In the genomic region with DNA sequence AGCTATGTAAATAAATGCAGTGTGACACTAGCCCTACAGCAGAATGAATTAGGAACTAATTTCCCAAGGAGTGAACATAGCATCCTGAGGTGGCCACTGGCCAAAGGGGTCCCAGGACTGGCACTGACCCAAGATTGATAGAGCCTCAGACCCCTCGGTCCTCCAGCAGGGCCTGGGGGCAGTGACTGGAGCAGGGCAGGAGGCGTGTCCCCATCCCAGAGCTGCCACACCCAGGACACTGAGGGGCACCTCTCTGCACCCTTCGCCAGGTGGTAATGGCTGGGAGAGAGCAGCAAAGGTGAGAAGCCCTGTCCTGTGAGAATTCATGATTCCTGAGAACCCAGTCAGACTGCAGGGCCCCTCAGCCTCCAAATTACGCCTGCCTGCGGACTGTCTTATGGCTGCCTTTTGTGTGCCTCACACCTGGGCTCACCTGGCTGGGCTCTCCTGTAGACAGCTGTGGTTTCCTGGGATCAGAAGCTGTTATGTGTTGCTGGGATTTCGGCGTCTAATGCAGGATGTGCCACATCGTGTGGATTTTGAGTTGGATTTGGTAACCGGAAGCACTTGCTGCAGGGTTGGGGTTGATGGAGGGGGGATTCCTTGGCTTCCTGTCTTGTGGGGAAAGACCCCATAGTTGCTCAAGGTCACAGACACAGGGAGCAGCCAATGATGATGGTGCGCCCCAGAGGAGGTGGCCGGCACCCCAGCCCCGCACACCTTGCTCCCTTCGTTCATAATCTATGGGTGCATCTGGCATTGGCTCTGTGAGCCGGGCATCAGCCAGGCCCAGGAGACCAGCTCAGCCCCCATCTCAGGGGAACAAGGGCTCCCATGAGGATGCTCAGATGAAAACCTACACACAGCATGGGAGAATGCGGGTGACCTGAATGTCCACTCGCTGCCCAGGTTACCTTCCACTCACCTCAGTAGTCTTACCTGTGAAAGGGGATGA, we compare ENCODE assay signal across 15 cellular contexts.
A peak's percentile ranks its signal among the peaks of the same experiment; 100 is the strongest.
DNase-seq lines count a peak whose midpoint lies in the region; ATAC-seq and TF ChIP-seq lines count a peak whose summit lies in the region.
"Had no signal": no experiment of that assay in that cellular context is flagged by ENCODE, and none has a peak within 500 bp of the region (broad histone marks: within the 10 kb centered on the region; RNA-seq: fewer than 3 reads in every experiment).

No MANE protein-coding gene starts in this region.

- in situ Hi-C loops in GM13976 (cut with MboI; ENCODE audit: low sequenced_read_pairs, unreplicated experiment), result no loop called here

- H3K4me1 Mint-ChIP-seq in activated CD4-positive, alpha-beta T cell treated with anti-CD3 and anti-CD28 coated beads, Interleukin-2, amount 10 ng/mL, durations not matched to agents 24 days and 14 days, result no peaks in the 10 kb centered on the region
- H3K4me1 Mint-ChIP-seq: CD8-positive, alpha-beta memory T cell had no signal

- no peaks in the 10 kb centered on the region for H3K36me3 Mint-ChIP-seq in activated CD4-positive, alpha-beta T cell treated with anti-CD3 and anti-CD28 coated beads, Interleukin-2, amount 10 ng/mL, durations not matched to agents 24 days and 14 days (ENCODE audit: low read depth)
- H3K36me3 Mint-ChIP-seq: CD8-positive, alpha-beta memory T cell had no signal

- intact Hi-C loops in activated CD4-positive, alpha-beta T cell treated with anti-CD3 and anti-CD28 coated beads, Interleukin-2, amount 10 ng/mL, durations not matched to agents 24 days and 14 days (cut with micrococcal nuclease), result no loop called here
- intact Hi-C loops in sciatic nerve (cut with DNase I), result no loop called here

- no peak overlapping the region for H3K27ac Mint-ChIP-seq in activated CD4-positive, alpha-beta T cell treated with anti-CD3 and anti-CD28 coated beads, Interleukin-2, amount 10 ng/mL, durations not matched to agents 24 days and 14 days
- H3K27ac Mint-ChIP-seq: CD8-positive, alpha-beta memory T cell; HFFc6 had no signal

- no peak for ATAC-seq in sciatic nerve
- ATAC-seq: PC-3 had no signal

- no peak for TF ChIP-seq CTCF in GM13976 (IDR thresholded peaks at IDR 0.05; ENCODE audit: borderline replicate concordance, control extremely low read depth, extremely low read depth, insufficient read depth, missing control alignments)

- H3K4me3 Mint-ChIP-seq in activated CD4-positive, alpha-beta T cell treated with anti-CD3 and anti-CD28 coated beads, Interleukin-2, amount 10 ng/mL, durations not matched to agents 24 days and 14 days, result no peak overlapping the region
- H3K4me3 Mint-ChIP-seq: CD8-positive, alpha-beta memory T cell; HFFc6 had no signal

- no peaks in the 10 kb centered on the region for H3K27me3 Mint-ChIP-seq in activated CD4-positive, alpha-beta T cell treated with anti-CD3 and anti-CD28 coated beads, Interleukin-2, amount 10 ng/mL, durations not matched to agents 24 days and 14 days

- H3K9me3 Mint-ChIP-seq in activated CD4-positive, alpha-beta T cell treated with anti-CD3 and anti-CD28 coated beads, Interleukin-2, amount 10 ng/mL, durations not matched to agents 24 days and 14 days, result no peaks in the 10 kb centered on the region
- H3K9me3 Mint-ChIP-seq: CD8-positive, alpha-beta memory T cell had no signal

- DNase-seq in activated CD4-positive, alpha-beta T cell treated with anti-CD3 and anti-CD28 coated beads, Interleukin-2, amount 10 ng/mL, durations not matched to agents 24 days and 14 days, result peak; percentile 43
- no peak for DNase-seq in activated CD4-positive, alpha-beta T cell treated with anti-CD3 and anti-CD28 coated beads for 1 hour
- peak; percentile 15 for DNase-seq in D341Med (ENCODE audit: low spot score)
- peak; percentile 46 for DNase-seq in islet precursor cell
- DNase-seq in sciatic nerve (ENCODE audit: low spot score), result peak; percentile 27
- no peak for DNase-seq in NCI-H446 (lab: John Stamatoyannopoulos, UW)
- DNase-seq in DMS153 treated with DMSO at 0.1 percent for 48 hours (lab: John Stamatoyannopoulos, UW; ENCODE audit: unreplicated experiment), result no peak
- no peak for DNase-seq in GM13976 (ENCODE audit: low spot score)
- DNase-seq: 8988T; CD8-positive, alpha-beta memory T cell; GOT3; HFFc6; NCI-H1436 treated with DMSO at 0.1 percent for 48 hours; NCI-H345; PC-3 had no signal

Comparison
In these comparisons a context has a peak if more than half of its experiments do, and no peak if none do; other contexts are left out.
1. DNase-seq: peak in activated CD4-positive, alpha-beta T cell treated with anti-CD3 and anti-CD28 coated beads, Interleukin-2, amount 10 ng/mL, durations not matched to agents 24 days and 14 days (single experiment), D341Med (single experiment), islet precursor cell (single experiment) and sciatic nerve (single experiment); none in activated CD4-positive, alpha-beta T cell treated with anti-CD3 and anti-CD28 coated beads for 1 hour (single experiment), NCI-H446 (0 of 2), DMS153 treated with DMSO at 0.1 percent for 48 hours (single experiment) and GM13976 (single experiment).